Comparison of ENCODE assay signal across 18 cellular contexts in the genomic region with DNA sequence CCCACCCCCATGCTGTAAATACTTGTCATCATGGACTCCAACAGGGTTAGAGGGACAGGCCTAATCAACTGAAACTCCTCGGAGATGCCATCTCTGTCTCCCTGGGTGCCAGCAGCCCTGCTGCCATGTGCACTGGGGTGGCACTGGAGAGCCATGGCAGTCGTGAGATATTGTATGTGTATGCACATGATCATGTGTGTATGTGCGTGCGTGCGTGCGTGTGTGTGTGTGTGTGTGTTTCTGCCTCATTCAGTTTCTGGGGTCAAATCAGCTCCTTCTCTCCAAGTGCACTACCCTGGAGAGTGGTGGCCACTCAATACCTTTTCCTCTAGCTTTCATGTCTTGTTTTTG. TPM values are rescaled to one million over a fixed set of nuclear protein-coding genes. Genes with fewer than 3 reads are reported as not detected.
"Had no signal": no experiment of that assay in that cellular context is flagged by ENCODE, and none has a peak within 500 bp of the region (broad histone marks: within the 10 kb centered on the region; RNA-seq: fewer than 3 reads in every experiment).

No MANE protein-coding gene starts in this region.

- ATAC-seq: activated T-cell treated with anti-CD3 and anti-CD28 coated beads, Interleukin-2, amount 50 U/mL, for 72 hours; effector memory CD8-positive, alpha-beta T cell; natural killer cell; right cardiac atrium; T-cell had no signal

- H3K36me3 Mint-ChIP-seq: activated naive CD8-positive, alpha-beta T cell; natural killer cell had no signal

- H3K27me3 Mint-ChIP-seq: activated naive CD8-positive, alpha-beta T cell; T-cell had no signal

- H3K27me3 ChIP-seq: hepatocyte, ovary had no signal

- H3K4me3 Mint-ChIP-seq: activated naive CD8-positive, alpha-beta T cell; activated T-cell treated with anti-CD3 and anti-CD28 coated beads, Interleukin-2, amount 50 U/mL, for 72 hours; natural killer cell had no signal

- DNase-seq: activated gamma-delta T cell; activated T-cell treated with anti-CD3 and anti-CD28 coated beads, Interleukin-2, amount 50 U/mL, for 72 hours; foreskin fibroblast had no signal

- H2AFZ ChIP-seq: hepatocyte had no signal

- H3K4me2 ChIP-seq: hepatocyte had no signal

- H3K9me3 ChIP-seq: lower lobe of right lung, ovary, psoas muscle, stomach had no signal

- H3K36me3 ChIP-seq: ovary had no signal

- H3K27ac ChIP-seq: epithelial cell of prostate, hepatocyte, lower lobe of right lung, ovary, psoas muscle, skin epidermis, stomach had no signal

- H3K27ac Mint-ChIP-seq: activated naive CD8-positive, alpha-beta T cell; activated T-cell treated with anti-CD3 and anti-CD28 coated beads, Interleukin-2, amount 50 U/mL, for 72 hours; effector memory CD8-positive, alpha-beta T cell; natural killer cell had no signal

- H3K4me3 ChIP-seq: hepatocyte, lower lobe of right lung, ovary, psoas muscle, skin epidermis, stomach had no signal

- H3K9me3 Mint-ChIP-seq: activated T-cell treated with anti-CD3 and anti-CD28 coated beads, Interleukin-2, amount 50 U/mL, for 72 hours; effector memory CD8-positive, alpha-beta T cell; natural killer cell; T-cell had no signal

RNA-seq across cellular contexts. Expression of gene AMIGO3, which starts 48.6 kb away (rescaled TPM):
- total RNA-seq: dermis microvascular lymphatic vessel endothelial cell, left colon, lower lobe of right lung, mesenteric fat pad had no signal
